Comparison of ENCODE assay signal across 13 cellular contexts in the genomic region with DNA sequence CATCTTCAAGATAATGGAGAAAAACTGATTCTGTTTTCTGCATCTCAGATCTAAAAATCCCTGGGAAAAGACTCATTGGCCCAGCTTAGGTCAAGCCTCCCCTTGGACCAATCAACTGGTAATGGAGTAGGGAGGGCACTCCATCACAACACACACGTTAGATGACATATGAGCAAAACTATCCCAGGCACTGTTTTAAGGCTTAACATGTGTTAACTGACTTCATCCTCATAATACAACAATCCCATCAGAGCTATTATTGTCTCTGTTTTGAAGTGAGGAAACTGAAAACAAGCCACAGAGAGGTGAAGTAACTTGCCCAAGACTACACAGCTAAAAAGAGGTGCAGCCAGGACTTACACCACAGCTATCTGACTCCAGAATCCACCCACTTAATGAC. TPM values are rescaled to one million over a fixed set of nuclear protein-coding genes. Genes with fewer than 3 reads are reported as not detected.
A peak's percentile ranks its signal among the peaks of the same experiment; 100 is the strongest.
DNase-seq lines count a peak whose midpoint lies in the region; ATAC-seq and TF ChIP-seq lines count a peak whose summit lies in the region.
"Had no signal": no experiment of that assay in that cellular context is flagged by ENCODE, and none has a peak within 500 bp of the region (broad histone marks: within the 10 kb centered on the region; RNA-seq: fewer than 3 reads in every experiment).

No MANE protein-coding gene starts in this region.

- H3K36me3 Mint-ChIP-seq in activated CD4-positive, alpha-beta T cell treated with anti-CD3 and anti-CD28 coated beads, Interleukin-2, amount 10 ng/mL, durations not matched to agents 24 days and 14 days (ENCODE audit: low read depth), result peaks cover 14% of the 10 kb centered on the region
- peaks cover 6% of the 10 kb centered on the region for H3K36me3 Mint-ChIP-seq in activated CD8-positive, alpha-beta T cell treated with anti-CD3 and anti-CD28 coated beads for 36 hours (ENCODE audit: low read depth)
- no peaks in the 10 kb centered on the region for H3K36me3 Mint-ChIP-seq in immature natural killer cell
- H3K36me3 Mint-ChIP-seq: type B pancreatic cell had no signal

- CTCF ChIA-PET in activated CD8-positive, alpha-beta T cell treated with anti-CD3 and anti-CD28 coated beads for 36 hours (lab: Charles Lee), result interaction anchor here (1.1 to 3.9 kb wide), 5 partner anchors 15 to 103 kb away, joined by 5 to 14 read pairs (median 6); a partner anchor contains a TSS

- H3K9me3 Mint-ChIP-seq in activated CD4-positive, alpha-beta T cell treated with anti-CD3 and anti-CD28 coated beads, Interleukin-2, amount 10 ng/mL, durations not matched to agents 24 days and 14 days, result peaks cover 9% of the 10 kb centered on the region
- H3K9me3 Mint-ChIP-seq in activated CD8-positive, alpha-beta T cell treated with anti-CD3 and anti-CD28 coated beads for 36 hours, result peaks cover 13% of the 10 kb centered on the region
- no peaks in the 10 kb centered on the region for H3K9me3 Mint-ChIP-seq in immature natural killer cell

- peaks cover 2% of the 10 kb centered on the region for H3K27me3 Mint-ChIP-seq in activated CD4-positive, alpha-beta T cell treated with anti-CD3 and anti-CD28 coated beads, Interleukin-2, amount 10 ng/mL, durations not matched to agents 24 days and 14 days
- peaks cover 1% of the 10 kb centered on the region for H3K27me3 Mint-ChIP-seq in activated CD8-positive, alpha-beta T cell treated with anti-CD3 and anti-CD28 coated beads for 36 hours
- peaks cover 0 to 6% (median 0%) of the 10 kb centered on the region in 3 donors for H3K27me3 Mint-ChIP-seq in immature natural killer cell (ENCODE audit: low read depth in 3 of 3)
- H3K27me3 Mint-ChIP-seq: type B pancreatic cell had no signal

- no peak overlapping the region for H3K4me3 Mint-ChIP-seq in activated CD4-positive, alpha-beta T cell treated with anti-CD3 and anti-CD28 coated beads, Interleukin-2, amount 10 ng/mL, durations not matched to agents 24 days and 14 days
- H3K4me3 Mint-ChIP-seq in activated CD8-positive, alpha-beta T cell treated with anti-CD3 and anti-CD28 coated beads for 36 hours, result no peak overlapping the region
- peak overlapping the region in 3 of 5 donors; percentile 1 to 56 (median 6) for H3K4me3 Mint-ChIP-seq in immature natural killer cell
- H3K4me3 Mint-ChIP-seq: type B pancreatic cell had no signal

- H3K9me3 ChIP-seq in thoracic aorta, result peaks cover 6% of the 10 kb centered on the region
- H3K9me3 ChIP-seq: gastrocnemius medialis had no signal

- POLR2A ChIA-PET in activated CD8-positive, alpha-beta T cell treated with anti-CD3 and anti-CD28 coated beads for 36 hours (lab: Charles Lee), result no interaction called here

- TF ChIP-seq CTCF in activated CD8-positive, alpha-beta T cell treated with anti-CD3 and anti-CD28 coated beads for 36 hours (IDR thresholded peaks at IDR 0.05), result no peak
- no peak for TF ChIP-seq CTCF in thoracic aorta (IDR thresholded peaks at IDR 0.05)

- no peak for ATAC-seq in activated CD8-positive, alpha-beta T cell treated with anti-CD3 and anti-CD28 coated beads for 36 hours
- ATAC-seq in thoracic aorta (ENCODE audit: insufficient number of reproducible peaks, low FRiP score, low read depth), result no peak
- no peak for ATAC-seq in GM19351 (IDR thresholded peaks at IDR 0.05; ENCODE audit: unreplicated experiment)

- intact Hi-C loops in activated CD4-positive, alpha-beta T cell treated with anti-CD3 and anti-CD28 coated beads, Interleukin-2, amount 10 ng/mL, durations not matched to agents 24 days and 14 days (cut with micrococcal nuclease), result no loop called here
- intact Hi-C loops in activated CD8-positive, alpha-beta T cell treated with anti-CD3 and anti-CD28 coated beads for 36 hours (cut with micrococcal nuclease), result no loop called here

- H3K4me3 ChIP-seq in thoracic aorta, result no peak overlapping the region
- H3K4me3 ChIP-seq: gastrocnemius medialis had no signal

- H3K27ac Mint-ChIP-seq in activated CD4-positive, alpha-beta T cell treated with anti-CD3 and anti-CD28 coated beads, Interleukin-2, amount 10 ng/mL, durations not matched to agents 24 days and 14 days, result peak overlapping the region; percentile 68
- H3K27ac Mint-ChIP-seq in activated CD8-positive, alpha-beta T cell treated with anti-CD3 and anti-CD28 coated beads for 36 hours, result peak overlapping the region; percentile 34
- peak overlapping the region in 5 of 6 donors; percentile 50 to 81 (median 65) for H3K27ac Mint-ChIP-seq in immature natural killer cell
- H3K27ac Mint-ChIP-seq: naive B cell, type B pancreatic cell had no signal

- H3K4me1 ChIP-seq in thoracic aorta (ENCODE audit: control insufficient read depth in 1 of 2, low read depth in 2 of 2), result peaks cover 16 to 68% of the 10 kb centered on the region in 2 donors

- no peaks in the 10 kb centered on the region for H3K27me3 ChIP-seq in thoracic aorta (replicated peaks; ENCODE audit: insufficient read depth)
- H3K27me3 ChIP-seq: gastrocnemius medialis had no signal

- H3K27ac ChIP-seq in thoracic aorta, result peak overlapping the region; percentile 89 to 91

- DNase-seq in activated CD4-positive, alpha-beta T cell treated with anti-CD3 and anti-CD28 coated beads, Interleukin-2, amount 10 ng/mL, durations not matched to agents 24 days and 14 days, result no peak
- no peak for DNase-seq in activated CD4-positive, alpha-beta T cell treated with anti-CD3 and anti-CD28 coated beads, Interleukin-2, amount 50 U/mL, for 1 hour
- no peak for DNase-seq in activated CD8-positive, alpha-beta T cell treated with anti-CD3 and anti-CD28 coated beads for 36 hours
- DNase-seq in immature natural killer cell (no peak), thoracic aorta (ENCODE audit: low spot score) (no peak), ecto neural progenitor cell (ENCODE audit: low spot score) (no peak), MV-4-11 (lab: John Stamatoyannopoulos, UW) (no peak)
- DNase-seq: naive B cell, NCI-H1048, NCI-H2227 treated with DMSO at 0.1 percent for 48 hours had no signal

- no peaks in the 10 kb centered on the region for H3K36me3 ChIP-seq in thoracic aorta
- H3K36me3 ChIP-seq: gastrocnemius medialis had no signal

- peaks cover 44% of the 10 kb centered on the region for H3K4me1 Mint-ChIP-seq in activated CD4-positive, alpha-beta T cell treated with anti-CD3 and anti-CD28 coated beads, Interleukin-2, amount 10 ng/mL, durations not matched to agents 24 days and 14 days
- peaks cover 33% of the 10 kb centered on the region for H3K4me1 Mint-ChIP-seq in activated CD8-positive, alpha-beta T cell treated with anti-CD3 and anti-CD28 coated beads for 36 hours (ENCODE audit: low read depth)
- H3K4me1 Mint-ChIP-seq in immature natural killer cell, result peaks cover 41 to 43% of the 10 kb centered on the region in 2 donors
- H3K4me1 Mint-ChIP-seq: naive B cell had no signal

RNA-seq across cellular contexts. Expression of a gene that starts 14.7 kb away (rescaled TPM):
- total RNA-seq in activated CD4-positive, alpha-beta T cell treated with anti-CD3 and anti-CD28 coated beads, Interleukin-2, amount 10 ng/mL, durations not matched to agents 24 days and 14 days, result 5.5 and 6.0 TPM in 2 replicates
- 1 to 10 TPM; 6.7 to 7.4 TPM for total RNA-seq in activated CD8-positive, alpha-beta T cell treated with anti-CD3 and anti-CD28 coated beads for 36 hours
- 1 to 10 TPM; 2.1 to 3.5 (median 2.7) TPM for polyA plus RNA-seq in immature natural killer cell
- total RNA-seq in thoracic aorta, result 10 to 100 TPM; 53.5 to 55.9 TPM

Comparison
In these comparisons a context has a peak if more than half of its experiments do, and no peak if none do; other contexts are left out.
1. H3K4me3 Mint-ChIP-seq: peak in immature natural killer cell (3 of 5); none in activated CD4-positive, alpha-beta T cell treated with anti-CD3 and anti-CD28 coated beads, Interleukin-2, amount 10 ng/mL, durations not matched to agents 24 days and 14 days (single experiment) and activated CD8-positive, alpha-beta T cell treated with anti-CD3 and anti-CD28 coated beads for 36 hours (single experiment).
2. Peak in every context shown above with its lines, with median percentiles within 50 percentile points of each other: H3K27ac Mint-ChIP-seq.